ENCODE assay signal across 9 cellular contexts in the genomic region with DNA sequence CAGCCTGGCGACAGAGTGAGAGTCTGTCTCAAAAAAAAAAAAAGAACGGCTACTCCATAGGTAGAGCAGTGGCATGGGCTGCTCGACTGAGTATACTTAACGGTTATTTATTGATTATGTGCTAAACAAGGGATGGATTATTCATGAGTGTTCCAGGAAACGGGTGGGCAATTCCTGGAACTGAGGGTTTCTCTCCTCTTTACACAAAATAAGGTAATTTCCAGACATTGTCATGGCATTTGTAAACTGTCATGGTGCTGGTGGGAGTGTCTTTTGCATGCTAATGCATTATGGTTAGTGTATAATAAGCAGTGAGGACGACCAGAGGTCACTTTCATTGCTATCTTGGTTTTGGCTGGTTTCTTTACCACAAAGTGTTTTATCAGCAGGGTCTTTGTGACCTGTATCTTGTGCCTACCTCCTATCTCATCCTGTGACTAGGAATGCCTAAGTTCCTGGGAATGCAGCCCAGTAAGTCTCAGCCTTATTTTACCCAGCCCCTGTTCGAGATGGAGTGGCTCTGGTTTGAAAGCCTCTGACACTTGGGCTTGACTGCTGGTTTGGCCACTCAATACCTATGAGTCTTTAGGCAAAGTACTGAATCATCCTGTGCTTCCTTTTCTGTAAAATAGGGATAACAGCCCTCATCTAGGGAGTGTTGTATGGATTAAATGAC. TPM values are rescaled to one million over a fixed set of nuclear protein-coding genes. Genes with fewer than 3 reads are reported as not detected.
DNase-seq lines count a peak whose midpoint lies in the region; ATAC-seq, FAIRE-seq and TF ChIP-seq lines count a peak whose summit lies in the region.
"Had no signal": no experiment of that assay in that cellular context is flagged by ENCODE, and none has a peak within 500 bp of the region (broad histone marks: within the 10 kb centered on the region; RNA-seq: fewer than 3 reads in every experiment).

No MANE protein-coding gene starts in this region.

- no CpG with 5 or more reads among the region's 7 CpGs for WGBS in neuronal stem cell (ENCODE audit: extremely low coverage in 2 of 2, insufficient read length in 2 of 2, insufficient replicate concordance in 1 of 2), 2 donors

- H3K9me3 ChIP-seq in neural progenitor cell (ENCODE audit: low read depth) (no peaks in the 10 kb centered on the region), neuronal stem cell (replicated peaks in 1 of 2; ENCODE audit: control insufficient read depth in 2 of 2, insufficient read depth in 1 of 2, low read depth in 1 of 2, low read length in 2 of 2) (no peaks in the 10 kb centered on the region)

- no peak overlapping the region for H4K8ac ChIP-seq in neuronal stem cell (ENCODE audit: low read depth, low read length)

- H3K4me3 ChIP-seq in epithelial cell of esophagus (ENCODE audit: low read length) (no peak overlapping the region), neural progenitor cell (no peak overlapping the region), neuronal stem cell (ENCODE audit: low read length in 2 of 2) (no peak overlapping the region)

- H3K9ac ChIP-seq in neural progenitor cell, result no peak overlapping the region
- no peak overlapping the region for H3K9ac ChIP-seq in neuronal stem cell (ENCODE audit: low read depth, low read length, poor library complexity)

- DNase-seq in GM12891 (ENCODE audit: insufficient read length, low spot score) (no peak), epithelial cell of esophagus (ENCODE audit: low read depth) (peak; percentile 22), DMS 273 (lab: John Stamatoyannopoulos, UW; ENCODE audit: unreplicated experiment) (no peak), neural progenitor cell (ENCODE audit: low spot score) (no peak), neuronal stem cell (ENCODE audit: low spot score) (no peak)
- DNase-seq in activated CD4-positive, alpha-beta T cell treated with anti-CD3 and anti-CD28 coated beads, Interleukin-2, amount 10 ng/mL, durations not matched to agents 7 days and 5 days, result no peak
- DNase-seq in stimulated activated CD4-positive, alpha-beta T cell treated with anti-CD3 and anti-CD28 coated beads, Interleukin-2, amount 100 ng/mL, for 48 hours, result peak; percentile 30 to 37
- DNase-seq: DMS153 had no signal

- CTCF ChIA-PET in activated CD4-positive, alpha-beta T cell treated with anti-CD3 and anti-CD28 coated beads, Interleukin-2, amount 10 ng/mL, durations not matched to agents 7 days and 5 days (lab: Charles Lee), result interaction anchor here (1.2 kb wide), 1 partner anchor 9 kb away, joined by 3 read pairs; no protein-coding TSS in a partner anchor

- H3K4me2 ChIP-seq in neural progenitor cell (no peak overlapping the region), neuronal stem cell (ENCODE audit: insufficient read depth, low read length, poor library complexity, severe bottlenecking) (no peak overlapping the region)

- H3K27me3 ChIP-seq in neural progenitor cell, result no peaks in the 10 kb centered on the region
- H3K27me3 ChIP-seq in neuronal stem cell (ENCODE audit: control insufficient read depth in 3 of 3, insufficient read depth in 3 of 3, low read depth in 1 of 3, low read length in 3 of 3), result no peaks in the 10 kb centered on the region

- no peak overlapping the region for H3K23ac ChIP-seq in neuronal stem cell (ENCODE audit: low read depth, low read length, poor library complexity)

- TF ChIP-seq CTCF in epithelial cell of esophagus (IDR thresholded peaks at IDR 0.05; ENCODE audit: insufficient read depth, low read depth, low read length, missing control alignments) (no peak), neural progenitor cell (IDR thresholded peaks at IDR 0.05) (no peak)

- H3K14ac ChIP-seq in neuronal stem cell (ENCODE audit: low read length), result no peak overlapping the region

- POLR2A ChIA-PET in activated CD4-positive, alpha-beta T cell treated with anti-CD3 and anti-CD28 coated beads, Interleukin-2, amount 10 ng/mL, durations not matched to agents 7 days and 5 days (lab: Charles Lee), result interaction anchor here (0.7 kb wide), 1 partner anchor 76 kb away, joined by 3 read pairs; no protein-coding TSS in a partner anchor

- H4K91ac ChIP-seq in neuronal stem cell (ENCODE audit: low read depth, low read length, poor library complexity), result no peak overlapping the region

- H3K4me3 Mint-ChIP-seq in activated CD4-positive, alpha-beta T cell treated with anti-CD3 and anti-CD28 coated beads, Interleukin-2, amount 10 ng/mL, durations not matched to agents 7 days and 5 days, result peak overlapping the region; percentile 82
- no peak overlapping the region for H3K4me3 Mint-ChIP-seq in neural progenitor cell

- no peaks in the 10 kb centered on the region for H4K20me1 ChIP-seq in neural progenitor cell (ENCODE audit: low read depth)

- H2AK5ac ChIP-seq in neuronal stem cell (ENCODE audit: low read depth, low read length), result no peak overlapping the region

- H3K27ac ChIP-seq in neural progenitor cell (no peak overlapping the region), neuronal stem cell (replicated peaks; ENCODE audit: low read length) (no peak overlapping the region)

- H3K36me3 Mint-ChIP-seq in activated CD4-positive, alpha-beta T cell treated with anti-CD3 and anti-CD28 coated beads, Interleukin-2, amount 10 ng/mL, durations not matched to agents 7 days and 5 days (ENCODE audit: low read depth), result peaks cover 66% of the 10 kb centered on the region
- H3K36me3 Mint-ChIP-seq in neural progenitor cell, result peaks cover 21% of the 10 kb centered on the region

- no peak for ATAC-seq in GM18511 (IDR thresholded peaks at IDR 0.05; ENCODE audit: unreplicated experiment)

- no peaks in the 10 kb centered on the region for H3K79me1 ChIP-seq in neuronal stem cell (ENCODE audit: low read depth, low read length)

- peaks cover 32% of the 10 kb centered on the region for H3K79me2 ChIP-seq in neural progenitor cell (ENCODE audit: low read depth)

- peaks cover 30% of the 10 kb centered on the region for H3K4me1 ChIP-seq in neural progenitor cell
- peaks cover 15 to 23% of the 10 kb centered on the region in 2 donors for H3K4me1 ChIP-seq in neuronal stem cell (ENCODE audit: control insufficient read depth in 2 of 2, insufficient read depth in 1 of 2, low read depth in 1 of 2, low read length in 2 of 2)

- no peak overlapping the region for H2BK12ac ChIP-seq in neuronal stem cell (ENCODE audit: low read length)

- H2BK120ac ChIP-seq in neuronal stem cell (ENCODE audit: low read depth, low read length), result no peak overlapping the region

- H2BK15ac ChIP-seq in neuronal stem cell (ENCODE audit: low read length), result no peak overlapping the region

- H3F3A ChIP-seq in neural progenitor cell (ENCODE audit: low read depth), result peaks cover 33% of the 10 kb centered on the region

- peaks cover 10% of the 10 kb centered on the region for H3K9me3 Mint-ChIP-seq in activated CD4-positive, alpha-beta T cell treated with anti-CD3 and anti-CD28 coated beads, Interleukin-2, amount 10 ng/mL, durations not matched to agents 7 days and 5 days
- H3K9me3 Mint-ChIP-seq in neural progenitor cell, result peaks cover 5% of the 10 kb centered on the region

- H3K27ac Mint-ChIP-seq in activated CD4-positive, alpha-beta T cell treated with anti-CD3 and anti-CD28 coated beads, Interleukin-2, amount 10 ng/mL, durations not matched to agents 7 days and 5 days, result peak overlapping the region; percentile 90
- H3K27ac Mint-ChIP-seq in neural progenitor cell, result no peak overlapping the region

- H2AFZ ChIP-seq in neural progenitor cell (replicated peaks), result no peak overlapping the region
- H2AFZ ChIP-seq in neuronal stem cell (ENCODE audit: low read length), result no peak overlapping the region

- no peak overlapping the region for H3K18ac ChIP-seq in neuronal stem cell (ENCODE audit: low read length)

- no peaks in the 10 kb centered on the region for H3K36me3 ChIP-seq in neural progenitor cell
- H3K36me3 ChIP-seq in neuronal stem cell (replicated peaks in 1 of 2; ENCODE audit: control insufficient read depth in 2 of 2, insufficient read depth in 2 of 2, low read length in 2 of 2), result no peaks in the 10 kb centered on the region

- no peak overlapping the region for H2BK5ac ChIP-seq in neuronal stem cell (ENCODE audit: low read length)

- no peaks in the 10 kb centered on the region for H3K27me3 Mint-ChIP-seq in activated CD4-positive, alpha-beta T cell treated with anti-CD3 and anti-CD28 coated beads, Interleukin-2, amount 10 ng/mL, durations not matched to agents 7 days and 5 days
- no peaks in the 10 kb centered on the region for H3K27me3 Mint-ChIP-seq in neural progenitor cell (ENCODE audit: insufficient read depth, low read depth)

- H3K4ac ChIP-seq in neuronal stem cell (ENCODE audit: low read length), result no peak overlapping the region

- TF ChIP-seq POLR2A in GM12891 (IDR thresholded peaks at IDR 0.05; ENCODE audit: low read depth, low read length), result no peak

- FAIRE-seq in GM12891 (lab: Jason Lieb, UNC), result peak; percentile 5

- H3K4me1 Mint-ChIP-seq in activated CD4-positive, alpha-beta T cell treated with anti-CD3 and anti-CD28 coated beads, Interleukin-2, amount 10 ng/mL, durations not matched to agents 7 days and 5 days, result peaks cover 69% of the 10 kb centered on the region
- peaks cover 37% of the 10 kb centered on the region for H3K4me1 Mint-ChIP-seq in neural progenitor cell

TF ChIP-seq in GM12891, 5 proteins besides CTCF, POLR2A, EP300 and RAD21:
- TF ChIP-seq PAX5 (IDR thresholded peaks at IDR 0.05; ENCODE audit: insufficient read depth, low read length, severe bottlenecking), result no peak
- no peak for TF ChIP-seq SPI1 (IDR thresholded peaks at IDR 0.05; ENCODE audit: low read depth, low read length)
- TF ChIP-seq POLR2AphosphoS5 (IDR thresholded peaks at IDR 0.05; ENCODE audit: low read depth, low read length), result no peak
- TF ChIP-seq POU2F2 (IDR thresholded peaks at IDR 0.05; ENCODE audit: low read depth, low read length), result no peak
- TF ChIP-seq TAF1 (IDR thresholded peaks at IDR 0.05; ENCODE audit: low read depth, low read length), result no peak

RNA-seq across cellular contexts. Expression of gene DGLUCY, which starts 3.2 kb away (rescaled TPM):
- polyA plus RNA-seq in GM12891 (2012; ENCODE audit: low read depth, missing spikeins), result 26.9 TPM
- 100 to 1,000 TPM; 109 to 110 TPM for total RNA-seq in activated CD4-positive, alpha-beta T cell treated with anti-CD3 and anti-CD28 coated beads, Interleukin-2, amount 10 ng/mL, durations not matched to agents 7 days and 5 days
- 17.0 and 47.2 TPM in 2 replicates for total RNA-seq in neural progenitor cell (ENCODE audit: low replicate concordance)
- 31.3 TPM for polyA plus RNA-seq in neuronal stem cell (2013, experiment 1 of 2)
- 30.4 TPM for polyA plus RNA-seq in neuronal stem cell (2013, experiment 2 of 2)

RNA-seq across cellular contexts. Expression of gene RPS6KA5, which starts 56.6 kb away (rescaled TPM):
- polyA plus RNA-seq in GM12891 (2012; ENCODE audit: low read depth, missing spikeins), result 0.54 TPM
- total RNA-seq in activated CD4-positive, alpha-beta T cell treated with anti-CD3 and anti-CD28 coated beads, Interleukin-2, amount 10 ng/mL, durations not matched to agents 7 days and 5 days, result 10 to 100 TPM; 42.1 to 44.8 TPM
- 6.1 and 8.3 TPM in 2 replicates for total RNA-seq in neural progenitor cell (ENCODE audit: low replicate concordance)
- polyA plus RNA-seq in neuronal stem cell (2013, experiment 1 of 2), result 4.1 TPM
- polyA plus RNA-seq in neuronal stem cell (2013, experiment 2 of 2), result 3.8 TPM

Comparison
In these comparisons a context has a peak if more than half of its experiments do, and no peak if none do; other contexts are left out.
1. DNase-seq: peak in epithelial cell of esophagus (single experiment) and stimulated activated CD4-positive, alpha-beta T cell treated with anti-CD3 and anti-CD28 coated beads, Interleukin-2, amount 100 ng/mL, for 48 hours (2 of 2); none in GM12891 (single experiment), activated CD4-positive, alpha-beta T cell treated with anti-CD3 and anti-CD28 coated beads, Interleukin-2, amount 10 ng/mL, durations not matched to agents 7 days and 5 days (single experiment), DMS 273 (single experiment), neural progenitor cell (single experiment) and neuronal stem cell (single experiment).